8 cellular contexts compared by ENCODE assay signal in the genomic region with DNA sequence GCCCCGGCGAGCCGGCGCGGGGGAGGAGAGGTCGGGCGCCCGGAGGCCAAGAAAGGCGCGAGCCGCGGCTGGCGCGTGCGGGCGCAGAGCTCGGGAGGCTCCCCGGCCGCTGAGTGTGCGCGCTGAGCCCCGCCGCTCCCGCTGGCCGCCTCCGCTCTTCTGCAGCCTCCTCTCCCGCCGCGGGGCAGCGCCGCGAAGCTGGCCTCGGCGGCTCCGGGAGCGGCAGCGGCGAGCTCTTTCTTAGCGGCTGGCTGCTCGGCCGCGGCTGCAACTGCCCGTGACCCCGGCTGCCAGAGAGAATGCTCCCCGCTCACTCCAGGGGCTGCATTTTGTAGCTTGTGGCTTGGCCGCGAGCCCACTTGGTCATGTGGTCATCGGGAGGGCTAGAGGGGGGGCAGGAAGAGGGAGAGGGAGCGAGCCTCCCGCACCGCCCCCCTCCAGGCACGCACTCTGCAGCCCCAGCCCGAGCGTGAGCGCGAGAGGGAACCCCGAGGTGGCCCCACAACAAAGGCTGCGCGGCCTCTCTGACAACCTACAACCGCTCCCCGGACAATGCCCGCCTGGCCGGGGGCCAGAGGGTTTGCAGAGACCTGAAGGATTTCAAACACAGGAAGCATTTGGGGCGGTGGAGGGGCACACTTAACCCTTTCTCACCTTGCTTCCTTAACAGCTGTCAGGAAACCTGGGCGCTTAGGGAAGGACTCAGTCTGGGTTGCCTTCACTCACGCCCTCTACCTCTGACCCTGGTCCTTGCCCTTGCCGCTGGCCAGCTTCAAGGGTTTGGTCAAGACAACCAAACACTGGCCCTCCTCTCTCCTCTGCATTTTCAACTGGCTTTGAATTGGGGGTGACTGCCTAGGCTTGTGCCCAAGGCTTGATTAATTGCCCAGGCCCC. TPM values are rescaled to one million over a fixed set of nuclear protein-coding genes. Genes with fewer than 3 reads are reported as not detected.
DNase-seq lines count a peak whose midpoint lies in the region; ATAC-seq and TF ChIP-seq lines count a peak whose summit lies in the region.

A gene with protein sequence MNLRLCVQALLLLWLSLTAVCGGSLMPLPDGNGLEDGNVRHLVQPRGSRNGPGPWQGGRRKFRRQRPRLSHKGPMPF (minus strand): TSS at position 305 of the 895 bp plus-strand sequence. CDS start 326 bp downstream, outside the sequence.

- H3K27me3 ChIP-seq in SJSA1 (replicated peaks) (no peaks in the 10 kb centered on the region), thoracic aorta (replicated peaks; ENCODE audit: insufficient read depth) (no peaks in the 10 kb centered on the region)

- peaks cover 17% of the 10 kb centered on the region for H3K4me1 ChIP-seq in SJSA1 (replicated peaks)
- peaks cover 0 to 14% of the 10 kb centered on the region in 2 donors for H3K4me1 ChIP-seq in thoracic aorta (ENCODE audit: control insufficient read depth in 1 of 2, low read depth in 2 of 2)

- H3K27ac ChIP-seq in SJSA1 (no peak within 1 kb of the TSS), thoracic aorta (peak within 1 kb of the TSS in 1 of 2 donors; percentile 35)

- H3K4me3 ChIP-seq in SJSA1 (peak within 1 kb of the TSS; percentile 51), thoracic aorta (peak within 1 kb of the TSS; percentile 74)

- H3K36me3 ChIP-seq in SJSA1 = no peaks in the 10 kb centered on the region
- no peaks in the 10 kb centered on the region for H3K36me3 ChIP-seq in thoracic aorta

- DNase-seq in activated CD4-positive, alpha-beta T cell treated with anti-CD3 and anti-CD28 coated beads for 48 hours = peak; percentile 16
- no peak for DNase-seq in activated CD4-positive, alpha-beta T cell treated with anti-CD3 and anti-CD28 coated beads, Interleukin-2, amount 50 U/mL, for 4 hours
- DNase-seq in SJSA1 (ENCODE audit: low read depth in 1 of 2, low spot score in 2 of 2) (peak; percentile 57 to 68), ecto neural progenitor cell (ENCODE audit: low spot score) (peak; percentile 56), medulla oblongata (ENCODE audit: extremely low spot score) (peak; percentile 65), thoracic aorta (ENCODE audit: low spot score) (no peak)

- ATAC-seq in HG03108 (IDR thresholded peaks at IDR 0.05; ENCODE audit: unreplicated experiment) (peak; percentile 31), thoracic aorta (ENCODE audit: insufficient number of reproducible peaks, low FRiP score, low read depth) (no peak), GM18520 (IDR thresholded peaks at IDR 0.05; ENCODE audit: unreplicated experiment) (no peak)

- TF ChIP-seq CTCF in thoracic aorta (IDR thresholded peaks at IDR 0.05) = no peak

- H3K9me3 ChIP-seq in SJSA1 (replicated peaks) (no peaks in the 10 kb centered on the region), thoracic aorta (no peaks in the 10 kb centered on the region)

RNA-seq across cellular contexts. Expression of the gene that starts here (rescaled TPM):
- total RNA-seq in SJSA1 (2014; rRNA removed; shearing (Covaris generic)) = 1.7 and 2.6 TPM in 2 replicates
- total RNA-seq in thoracic aorta = 1 to 10 TPM; 1.1 to 1.8 TPM

Comparison
In these comparisons a context has a peak if more than half of its experiments do, and no peak if none do; other contexts are left out.
1. DNase-seq: peak in activated CD4-positive, alpha-beta T cell treated with anti-CD3 and anti-CD28 coated beads for 48 hours (single experiment), SJSA1 (2 of 2), ecto neural progenitor cell (single experiment) and medulla oblongata (single experiment); none in activated CD4-positive, alpha-beta T cell treated with anti-CD3 and anti-CD28 coated beads, Interleukin-2, amount 50 U/mL, for 4 hours (0 of 2) and thoracic aorta (single experiment).